ENCODE assay signal across 8 cellular contexts in genomic region chr3:72445827-72446405, GRCh38. TPM values are rescaled to one million over a fixed set of nuclear protein-coding genes. Genes with fewer than 3 reads are reported as not detected.
A peak's percentile ranks its signal among the peaks of the same experiment; 100 is the strongest.
DNase-seq lines count a peak whose midpoint lies in the region; ATAC-seq and TF ChIP-seq lines count a peak whose summit lies in the region.

No MANE protein-coding gene starts in this region.

- H3F3A ChIP-seq in Loucy (ENCODE audit: low read depth), result no peaks in the 10 kb centered on the region

- peaks cover 46 to 52% of the 10 kb centered on the region in 2 donors for H3K4me1 Mint-ChIP-seq in natural killer cell

- no peak for TF ChIP-seq CTCF in Loucy (conservative IDR thresholded peaks at IDR 0.05; ENCODE audit: low read length)
- no peak for TF ChIP-seq CTCF in coronary artery (IDR thresholded peaks at IDR 0.05)
- TF ChIP-seq CTCF in natural killer cell (IDR thresholded peaks at IDR 0.05), result no peak

- H3K9me3 ChIP-seq in BLaER1 (no peaks in the 10 kb centered on the region), Loucy (ENCODE audit: insufficient read depth, low read depth, low read length) (no peaks in the 10 kb centered on the region)

- peak overlapping the region; percentile 89 for H3K4me3 Mint-ChIP-seq in natural killer cell

- DNase-seq in coronary artery (ENCODE audit: low spot score) (no peak), natural killer cell (no peak), amygdala (lab: John Stamatoyannopoulos, UW) (no peak), KBM-7 (no peak), AG20443 (ENCODE audit: low spot score) (no peak)

- H3K36me3 ChIP-seq in BLaER1, result no peaks in the 10 kb centered on the region
- no peaks in the 10 kb centered on the region for H3K36me3 ChIP-seq in Loucy (ENCODE audit: insufficient read depth, low read length)

- H3K79me2 ChIP-seq in Loucy (ENCODE audit: insufficient read depth, low read length), result peaks cover 59% of the 10 kb centered on the region

- H3K4me2 ChIP-seq in BLaER1 (peak overlapping the region; percentile 88), Loucy (ENCODE audit: low read depth, low read length, poor library complexity, severe bottlenecking) (peak overlapping the region; percentile 90)

- ATAC-seq in natural killer cell (no peak), HG03139 (IDR thresholded peaks at IDR 0.05; ENCODE audit: unreplicated experiment) (no peak)

- H4K20me1 ChIP-seq in BLaER1, result peaks cover 58% of the 10 kb centered on the region
- H4K20me1 ChIP-seq in Loucy (ENCODE audit: insufficient read depth, low read length, poor library complexity, severe bottlenecking), result peaks cover 58% of the 10 kb centered on the region

- no peak overlapping the region for H2AFZ ChIP-seq in Loucy (ENCODE audit: low read length)

- H3K4me3 ChIP-seq in BLaER1, result peak overlapping the region; percentile 86
- H3K4me3 ChIP-seq in Loucy (ENCODE audit: low read length, poor library complexity, severe bottlenecking), result peak overlapping the region; percentile 99
- peak overlapping the region; percentile 92 for H3K4me3 ChIP-seq in coronary artery

- H3K9me2 ChIP-seq in Loucy (replicated peaks; ENCODE audit: low read depth, low read length), result no peaks in the 10 kb centered on the region

- in situ Hi-C loops in KBM-7 (cut with MboI; ENCODE audit: low pct_unique_long_range_greater_than_20kb, low sequenced_read_pairs), result no loop called here

- H3K27me3 ChIP-seq in BLaER1 (no peaks in the 10 kb centered on the region), Loucy (ENCODE audit: insufficient read depth, low read length, poor library complexity, severe bottlenecking) (no peaks in the 10 kb centered on the region)

- peaks cover 8 to 14% of the 10 kb centered on the region in 2 donors for H3K27me3 Mint-ChIP-seq in natural killer cell (ENCODE audit: low read depth in 2 of 2)

- peaks cover 42% of the 10 kb centered on the region for H3K4me1 ChIP-seq in BLaER1
- peaks cover 55% of the 10 kb centered on the region for H3K4me1 ChIP-seq in Loucy (ENCODE audit: insufficient read depth, low read length, poor library complexity, severe bottlenecking)

- no peaks in the 10 kb centered on the region for H3K9me3 Mint-ChIP-seq in natural killer cell

- H3K27ac ChIP-seq in BLaER1 (peak overlapping the region; percentile 81; the same call in 1 of the 2 replicates), coronary artery (peak overlapping the region in 1 of 2 donors; percentile 94)

- peak overlapping the region; percentile 91 to 92 for H3K27ac Mint-ChIP-seq in natural killer cell

- peak overlapping the region; percentile 89 for H3K9ac ChIP-seq in BLaER1
- H3K9ac ChIP-seq in Loucy (ENCODE audit: low read depth, low read length, poor library complexity, severe bottlenecking), result peak overlapping the region; percentile 90

- intact Hi-C loops in natural killer cell (cut with micrococcal nuclease), result loop anchor here (5.0 to 10.0 kb wide), 3 partner anchors 69 to 721 kb away; partner anchors contain the start of genes EIF4E3 and PPP4R2

- no peaks in the 10 kb centered on the region for H3K36me3 Mint-ChIP-seq in natural killer cell

RNA-seq across cellular contexts. Expression of gene RYBP, which starts 0.5 kb away (rescaled TPM):
- 10 to 100 TPM; 10.2 to 12.0 (median 11.0) TPM for total RNA-seq in natural killer cell
